Comparison of ENCODE assay signal across 9 cellular contexts in the genomic region with DNA sequence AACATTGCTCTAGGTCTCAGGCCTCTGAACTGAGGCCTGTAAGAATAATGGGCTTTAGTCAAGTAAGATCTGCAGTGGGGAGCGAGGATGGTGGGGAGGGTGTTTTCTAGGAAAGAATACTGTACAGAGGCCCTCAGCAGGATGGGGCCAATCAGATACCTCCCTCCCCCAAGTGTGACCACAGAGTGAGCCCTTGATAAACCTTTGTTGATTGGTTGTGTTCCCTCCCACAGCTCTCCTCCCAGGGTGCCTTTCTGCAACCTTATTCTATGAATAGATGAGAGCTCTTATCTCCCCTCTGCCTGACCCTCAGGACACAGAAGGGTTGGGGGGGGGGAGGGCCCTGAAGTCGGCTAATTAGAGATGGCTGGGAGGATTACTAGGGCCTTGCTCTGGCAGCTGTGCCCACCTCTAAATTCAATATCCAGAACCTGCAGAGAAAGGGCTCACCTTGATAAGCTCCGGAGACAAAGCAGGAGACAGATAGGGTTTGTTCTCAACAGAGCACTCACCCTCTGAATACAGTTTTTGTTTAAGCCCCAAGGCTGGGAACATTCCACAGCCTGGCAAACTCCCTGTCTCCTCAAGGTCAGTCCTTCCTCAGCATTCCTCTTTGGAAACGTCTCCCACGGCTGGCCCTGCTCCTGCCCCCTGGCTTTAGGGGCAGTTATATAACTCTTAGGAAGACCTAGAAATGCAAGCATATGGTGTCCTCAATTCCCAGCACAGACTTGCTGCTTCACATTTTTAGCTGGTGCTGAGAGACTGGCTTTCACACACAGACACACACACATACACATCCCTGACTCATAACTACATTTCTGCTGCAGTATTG. TPM values are rescaled to one million over a fixed set of nuclear protein-coding genes. Genes with fewer than 3 reads are reported as not detected.
DNase-seq lines count a peak whose midpoint lies in the region; ATAC-seq and TF ChIP-seq lines count a peak whose summit lies in the region.
"Had no signal": no experiment of that assay in that cellular context is flagged by ENCODE, and none has a peak within 500 bp of the region (broad histone marks: within the 10 kb centered on the region; RNA-seq: fewer than 3 reads in every experiment).

No MANE protein-coding gene starts in this region.

- H3K9me3 ChIP-seq in mammary epithelial cell (replicated peaks; ENCODE audit: insufficient read depth, low read length) = no peaks in the 10 kb centered on the region

- H3K27ac ChIP-seq in mammary epithelial cell (ENCODE audit: insufficient read depth, low read depth, low read length) = no peak overlapping the region

- H3K79me2 ChIP-seq in mammary epithelial cell (ENCODE audit: insufficient read depth, low read length) = peaks cover 10% of the 10 kb centered on the region

- H3K36me3 ChIP-seq in mammary epithelial cell (ENCODE audit: insufficient read depth, low read length) = no peaks in the 10 kb centered on the region

- 33% methylated on average over 3 of the region's 5 CpGs for WGBS in mammary epithelial cell (ENCODE audit: low coverage, missing lambda C conversion rate)

- CTCF ChIA-PET in mammary epithelial cell (lab: Charles Lee; ENCODE audit: low non-redundant PET) = interaction anchor here (0.5 kb wide), 1 partner anchor 1697 kb away, joined by 5 read pairs; no protein-coding TSS in a partner anchor

- H3K9ac ChIP-seq in mammary epithelial cell (ENCODE audit: insufficient read depth, low read length) = no peak overlapping the region

- dilution Hi-C loops in mammary epithelial cell (cut with HindIII; ENCODE audit: low sequenced_read_pairs) = loop anchor here (5.0 kb wide), 1 partner anchor 49 kb away; no protein-coding TSS in a partner anchor

- in situ Hi-C loops in mammary epithelial cell (cut with MboI; ENCODE audit: low sequenced_read_pairs in 2 of 2) = no loop called here

- intact Hi-C loops in Right ventricle myocardium inferior (cut with DNase I) (loop anchor here (1.0 to 2.0 kb wide), 3 partner anchors 17 to 62 kb away; no protein-coding TSS in a partner anchor), cardiac septum (cut with DNase I) (loop anchor here (2.0 to 5.0 kb wide), 2 partner anchors 39 to 61 kb away; no protein-coding TSS in a partner anchor), mammary epithelial cell (cut with micrococcal nuclease) (loop anchor here (5.0 kb wide), 1 partner anchor 39 kb away; no protein-coding TSS in a partner anchor)

- H3K4me3 ChIP-seq in mammary epithelial cell (replicated peaks in 1 of 3; ENCODE audit: insufficient read depth in 1 of 3, low read depth in 2 of 3, low read length in 3 of 3) = no peak overlapping the region

- no peaks in the 10 kb centered on the region for H4K20me1 ChIP-seq in mammary epithelial cell (ENCODE audit: insufficient read depth, low read length)

- peak; percentile 88 for ATAC-seq in Right ventricle myocardium inferior
- no peak for ATAC-seq in GM18873 (IDR thresholded peaks at IDR 0.05; ENCODE audit: low FRiP score, unreplicated experiment)
- ATAC-seq in GM21737 (IDR thresholded peaks at IDR 0.05; ENCODE audit: unreplicated experiment) = no peak
- no peak for ATAC-seq in HG02798 (IDR thresholded peaks at IDR 0.05; ENCODE audit: poor library complexity, unreplicated experiment)

- H3K27me3 ChIP-seq in mammary epithelial cell (ENCODE audit: insufficient read depth, low read length) = no peaks in the 10 kb centered on the region

- BruUV-seq in mammary epithelial cell (replicated peaks; lab: Mats Ljungman, UMichigan) = no TSS peak

- peaks cover 19% of the 10 kb centered on the region for H3K4me1 ChIP-seq in mammary epithelial cell (ENCODE audit: insufficient read depth, low read length)

- no peak overlapping the region for H3K4me2 ChIP-seq in mammary epithelial cell (ENCODE audit: insufficient read depth, low read depth, low read length)

- H2AFZ ChIP-seq in mammary epithelial cell (ENCODE audit: low read depth, low read length) = no peak overlapping the region

- DNase-seq in Right ventricle myocardium inferior (ENCODE audit: missing footprints) = no peak
- DNase-seq in cardiac septum (ENCODE audit: low spot score) = no peak
- DNase-seq in mammary epithelial cell = no peak
- DNase-seq in inferior parietal cortex (ENCODE audit: extremely low spot score) = peak; percentile 60
- no peak for DNase-seq in NCI-H1694 (lab: John Stamatoyannopoulos, UW)
- DNase-seq: activated CD4-positive, alpha-beta T cell treated with anti-CD3 and anti-CD28 coated beads, Interleukin-2, amount 50 U/mL, for 1 hour had no signal

- TF ChIP-seq CTCF in mammary epithelial cell (conservative IDR thresholded peaks at IDR 0.05 in 1 of 2, IDR thresholded peaks at IDR 0.05 in 1 of 2; ENCODE audit: extremely low read depth in 1 of 2, insufficient read depth in 1 of 2, low read depth in 1 of 2, low read length in 2 of 2) = peak; percentile 9 to 14

RNA-seq across cellular contexts. Expression of gene ATP1A1, which starts 42.9 kb away (rescaled TPM):
- 298 TPM for total RNA-seq in Right ventricle myocardium inferior
- total RNA-seq in cardiac septum = 192 TPM
- total RNA-seq in mammary epithelial cell = 100 to 1,000 TPM; 359 to 505 TPM
- 660 TPM for polyA plus RNA-seq in mammary epithelial cell
- polyA minus RNA-seq in mammary epithelial cell = 731 TPM
